1 cellular context compared by ENCODE assay signal in the genomic region with DNA sequence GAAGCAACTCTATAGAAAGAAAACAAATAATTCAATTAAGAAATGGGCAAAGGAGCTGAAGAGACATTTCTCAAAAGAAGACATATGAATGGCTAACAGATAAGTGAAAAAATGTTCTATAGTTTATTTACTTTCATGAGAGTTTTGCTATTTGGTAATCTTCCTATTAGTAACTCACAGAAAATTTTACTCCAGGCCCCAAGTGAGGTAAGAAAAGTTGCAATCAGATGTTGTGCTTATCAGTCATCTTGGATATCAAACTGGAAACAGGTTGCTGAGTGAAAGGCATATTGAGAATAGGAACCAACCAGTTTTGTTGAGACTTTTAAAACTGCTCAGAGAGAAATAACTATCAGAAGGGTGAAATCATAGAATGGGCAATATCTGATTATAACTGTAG.
TF ChIP-seq lines count a peak whose summit lies in the region.

No MANE protein-coding gene starts in this region.

TF ChIP-seq in A549, 52 proteins besides CTCF, POLR2A, EP300 and RAD21 (continued from another document):
- TF ChIP-seq, protein P1, sequence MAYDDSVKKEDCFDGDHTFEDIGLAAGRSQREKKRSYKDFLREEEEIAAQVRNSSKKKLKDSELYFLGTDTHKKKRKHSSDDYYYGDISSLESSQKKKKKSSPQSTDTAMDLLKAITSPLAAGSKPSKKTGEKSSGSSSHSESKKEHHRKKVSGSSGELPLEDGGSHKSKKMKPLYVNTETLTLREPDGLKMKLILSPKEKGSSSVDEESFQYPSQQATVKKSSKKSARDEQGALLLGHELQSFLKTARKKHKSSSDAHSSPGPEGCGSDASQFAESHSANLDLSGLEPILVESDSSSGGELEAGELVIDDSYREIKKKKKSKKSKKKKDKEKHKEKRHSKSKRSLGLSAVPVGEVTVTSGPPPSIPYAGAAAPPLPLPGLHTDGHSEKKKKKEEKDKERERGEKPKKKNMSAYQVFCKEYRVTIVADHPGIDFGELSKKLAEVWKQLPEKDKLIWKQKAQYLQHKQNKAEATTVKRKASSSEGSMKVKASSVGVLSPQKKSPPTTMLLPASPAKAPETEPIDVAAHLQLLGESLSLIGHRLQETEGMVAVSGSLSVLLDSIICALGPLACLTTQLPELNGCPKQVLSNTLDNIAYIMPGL (CRISPR knock-in tag; IDR thresholded peaks at IDR 0.05; ENCODE audit: borderline replicate concordance): no peak
- TF ChIP-seq GATA3 (IDR thresholded peaks at IDR 0.05; ENCODE audit: borderline replicate concordance): no peak
- no peak for TF ChIP-seq EHMT2 (IDR thresholded peaks at IDR 0.05; ENCODE audit: low read depth)
- TF ChIP-seq RFX5 (IDR thresholded peaks at IDR 0.05): no peak
TF ChIP-seq in A549: peak in this region for 0.
